Comparison of ENCODE assay signal across 8 cellular contexts in genomic region chr9:127224883-127225739, GRCh38. TPM values are rescaled to one million over a fixed set of nuclear protein-coding genes. Genes with fewer than 3 reads are reported as not detected.
DNase-seq lines count a peak whose midpoint lies in the region; ATAC-seq and TF ChIP-seq lines count a peak whose summit lies in the region.

No MANE protein-coding gene starts in this region.

- peak overlapping the region; percentile 69 for H3K9ac ChIP-seq in HCT116 (ENCODE audit: low read length)
- H3K9ac ChIP-seq in parathyroid adenoma, result no peak overlapping the region

- H3K79me2 ChIP-seq in HCT116 (ENCODE audit: insufficient read depth, low read length), result peaks cover 4% of the 10 kb centered on the region; the same call in 1 of the 2 replicates
- H3K79me2 ChIP-seq in parathyroid adenoma, result no peaks in the 10 kb centered on the region

- peak; percentile 81 for ATAC-seq in HCT116

- peak overlapping the region; percentile 49 to 63 for H3K4me3 ChIP-seq in HCT116 (replicated peaks in 1 of 2; ENCODE audit: low read depth in 1 of 2, low read length in 2 of 2)
- H3K4me3 ChIP-seq in cardiac muscle cell, result peak overlapping the region; percentile 58
- peak overlapping the region; percentile 73 for H3K4me3 ChIP-seq in parathyroid adenoma (ENCODE audit: low read depth, low read length)
- peak overlapping the region; percentile 60 for H3K4me3 ChIP-seq in thymus (ENCODE audit: low read length)

- POLR2A ChIA-PET in HCT116 (lab: Charles Lee), result interaction anchor here (0.9 to 1.9 kb wide), 6 partner anchors 9 to 226 kb away, joined by 3 to 9 read pairs (median 4); partner anchors contain the start of genes LRSAM1, RPL12, SLC2A8 and ZNF79

- H3K4me2 ChIP-seq in HCT116 (ENCODE audit: low read length) (peak overlapping the region; percentile 91), parathyroid adenoma (ENCODE audit: low read length) (peak overlapping the region; percentile 81)

- BruUV-seq in HCT116 (replicated peaks; lab: Mats Ljungman, UMichigan), result no TSS peak

- H3K4me1 ChIP-seq in HCT116 (ENCODE audit: control insufficient read depth in 1 of 2, insufficient read depth in 2 of 2, low read length in 2 of 2) (peaks cover 8 to 26% of the 10 kb centered on the region in 2 experiments; a peak in 3 of 4 replicates), cardiac muscle cell (ENCODE audit: low read depth) (no peaks in the 10 kb centered on the region), parathyroid adenoma (peaks cover 4% of the 10 kb centered on the region), thymus (ENCODE audit: control insufficient read depth, insufficient read depth, low read length) (peaks cover 11% of the 10 kb centered on the region)

- CTCF ChIA-PET in HCT116 (lab: Charles Lee), result interaction anchor here (0.6 to 2.8 kb wide), 13 partner anchors 10 to 510 kb away, joined by 3 to 24 read pairs (median 5); partner anchors contain the start of genes SLC2A8 and TOR2A

- intact Hi-C loops in HCT116 (cut with micrococcal nuclease), result loop anchor here (1.0 kb wide), 1 partner anchor 171 kb away; no protein-coding TSS in a partner anchor

- no peaks in the 10 kb centered on the region for H3K36me3 ChIP-seq in HCT116 (ENCODE audit: control insufficient read depth in 1 of 2, insufficient read depth in 2 of 2, low read length in 2 of 2)
- no peaks in the 10 kb centered on the region for H3K36me3 ChIP-seq in cardiac muscle cell
- H3K36me3 ChIP-seq in parathyroid adenoma (ENCODE audit: control insufficient read depth, insufficient read depth, low read length), result no peaks in the 10 kb centered on the region
- no peaks in the 10 kb centered on the region for H3K36me3 ChIP-seq in thymus (ENCODE audit: control insufficient read depth, insufficient read depth)

- TF ChIP-seq CTCF in HCT116 (IDR thresholded peaks at IDR 0.05 in 2 of 3, conservative IDR thresholded peaks at IDR 0.05 in 1 of 3; ENCODE audit: borderline replicate concordance in 1 of 3, insufficient read depth in 1 of 3, low read depth in 2 of 3, low read length in 2 of 3) (no peak), cardiac muscle cell (IDR thresholded peaks at IDR 0.05; ENCODE audit: low read depth, low read length) (no peak), parathyroid adenoma (IDR thresholded peaks at IDR 0.05) (no peak)

- H3K9me3 ChIP-seq in HCT116 (ENCODE audit: control insufficient read depth in 1 of 2, insufficient read depth in 1 of 2, low read depth in 1 of 2, low read length in 2 of 2) (no peaks in the 10 kb centered on the region), cardiac muscle cell (ENCODE audit: low read depth) (no peaks in the 10 kb centered on the region), parathyroid adenoma (ENCODE audit: control insufficient read depth, low read length) (no peaks in the 10 kb centered on the region), thymus (ENCODE audit: control insufficient read depth) (peaks cover 3% of the 10 kb centered on the region)

- no peak for TF ChIP-seq RAD21 in HCT116 (IDR thresholded peaks at IDR 0.05; ENCODE audit: low read depth)

- WGBS in thymus, result 2% methylated on average over 106 of the region's 106 CpGs

- H4K20me1 ChIP-seq in HCT116 (ENCODE audit: insufficient read depth), result no peaks in the 10 kb centered on the region

- H3K27ac ChIP-seq in HCT116 (ENCODE audit: low read depth, low read length) (peak overlapping the region; percentile 64; the same call in 1 of the 2 replicates), cardiac muscle cell (peak overlapping the region; percentile 72), parathyroid adenoma (no peak overlapping the region), thymus (ENCODE audit: low read depth) (no peak overlapping the region)

- no peaks in the 10 kb centered on the region for H3K9me2 ChIP-seq in HCT116 (ENCODE audit: insufficient read depth)

- H3K27me3 ChIP-seq in HCT116 (ENCODE audit: insufficient read depth, low read length) (peaks cover 19% of the 10 kb centered on the region; the same call in 1 of the 2 replicates), cardiac muscle cell (peaks cover 16% of the 10 kb centered on the region), parathyroid adenoma (ENCODE audit: control insufficient read depth, insufficient read depth, low read length) (no peaks in the 10 kb centered on the region), thymus (ENCODE audit: control insufficient read depth, insufficient read depth) (peaks cover 34% of the 10 kb centered on the region)

- TF ChIP-seq POLR2A in HCT116 (IDR thresholded peaks at IDR 0.05; ENCODE audit: borderline replicate concordance, extremely low read depth, insufficient read depth, insufficient read length), result no peak

- DNase-seq in DMS79 treated with DMSO at 0.1 percent for 48 hours (lab: John Stamatoyannopoulos, UW) (peak; percentile 86), HCT116 (ENCODE audit: low read depth, low spot score) (peak; percentile 63), NCI-H1092 treated with DMSO at 0.1 percent for 48 hours (lab: John Stamatoyannopoulos, UW) (peak; percentile 90), SW 1271 (lab: John Stamatoyannopoulos, UW) (peak; percentile 60 to 88), cardiac muscle cell (ENCODE audit: low read depth in 1 of 2, low spot score in 1 of 2) (peak; percentile 94 to 99)
- DNase-seq in activated naive CD8-positive, alpha-beta T cell treated with anti-CD3 and anti-CD28 coated beads, Interleukin-2, amount 50 U/mL, for 16 hours (ENCODE audit: low read depth, low spot score), result peak; percentile 79

- RAD21 ChIA-PET in HCT116 (lab: Charles Lee; ENCODE audit: low non-redundant PET in 1 of 2, low total read pairs in 2 of 2, uncharacterized antibody in 2 of 2, unreplicated experiment in 2 of 2), result interaction anchor here (0.6 to 1.9 kb wide), 5 partner anchors 11 to 180 kb away, joined by 4 to 9 read pairs (median 4); partner anchors contain the start of gene SLC2A8 (in 1 of the 2)

- H2AFZ ChIP-seq in HCT116 (ENCODE audit: low read depth, low read length, poor library complexity, severe bottlenecking), result no peak overlapping the region
- H2AFZ ChIP-seq in parathyroid adenoma, result peak overlapping the region; percentile 81

TF ChIP-seq in HCT116, 20 proteins besides CTCF, POLR2A, EP300 and RAD21:
- no peak for TF ChIP-seq YY1 (IDR thresholded peaks at IDR 0.05; ENCODE audit: extremely low read depth, insufficient replicate concordance, low read depth, low read length)
- TF ChIP-seq REST (IDR thresholded peaks at IDR 0.05; ENCODE audit: low read depth), result no peak
- TF ChIP-seq ELF1 (IDR thresholded peaks at IDR 0.05; ENCODE audit: borderline replicate concordance, low read depth), result no peak
- peak; percentile 8 for TF ChIP-seq TCF7L2 (IDR thresholded peaks at IDR 0.05; ENCODE audit: borderline replicate concordance, extremely low read depth, insufficient read depth, insufficient read length)
- TF ChIP-seq SP1 (IDR thresholded peaks at IDR 0.05; ENCODE audit: low read depth), result peak; percentile 91
- TF ChIP-seq MAX (IDR thresholded peaks at IDR 0.05), result peak; percentile 82
- peak; percentile 36; the same call in 1 of the 2 replicates for TF ChIP-seq EGR1 (IDR thresholded peaks at IDR 0.05; ENCODE audit: low read depth)
- no peak for TF ChIP-seq SIN3A (IDR thresholded peaks at IDR 0.05; ENCODE audit: low read depth)

RNA-seq across cellular contexts. Expression of gene GARNL3, which starts 39.5 kb away (rescaled TPM):
- total RNA-seq in HCT116 (2021; ENCODE audit: unreplicated experiment) (8.8 TPM), cardiac muscle cell (27.4 and 34.2 TPM in 2 replicates)
- 3.3 and 5.9 TPM in 2 replicates for polyA plus RNA-seq in HCT116 (2012)
- polyA plus RNA-seq in cardiac muscle cell (24.8 and 35.6 TPM in 2 replicates), thymus (1.5 TPM)

Comparison
In these comparisons a context has a peak if more than half of its experiments do, and no peak if none do; other contexts are left out.
1. H3K27ac ChIP-seq: peak in HCT116 (single experiment) and cardiac muscle cell (single experiment); none in parathyroid adenoma (single experiment) and thymus (single experiment).
2. Peak in every context shown above with its lines, with median percentiles within 50 percentile points of each other: DNase-seq and H3K4me3 ChIP-seq.